16 cellular contexts compared by ENCODE assay signal in genomic region chr1:229913491-229913890, GRCh38.
"Had no signal": no experiment of that assay in that cellular context is flagged by ENCODE, and none has a peak within 500 bp of the region (broad histone marks: within the 10 kb centered on the region; RNA-seq: fewer than 3 reads in every experiment).

No MANE protein-coding gene starts in this region.

- H3K27ac Mint-ChIP-seq: activated CD8-positive, alpha-beta T cell treated with anti-CD3 and anti-CD28 coated beads, Interleukin-2, amount 10 ng/mL, durations not matched to agents 7 days and 5 days; activated naive CD4-positive, alpha-beta T cell treated with anti-CD3 and anti-CD28 coated beads for 36 hours; activated T-cell treated with anti-CD3 and anti-CD28 coated beads, Interleukin-2, amount 50 U/mL, for 24 hours; naive thymus-derived CD4-positive, alpha-beta T cell; stimulated activated naive CD8-positive, alpha-beta T cell treated with anti-CD3 and anti-CD28 coated beads, Interleukin-15, Interleukin-2, amounts not matched to agents 100 ng/mL and 50 ng/mL, for 24 hours had no signal

- H3K27me3 ChIP-seq: body of pancreas, esophagus muscularis mucosa, right atrium auricular region, transverse colon, vagina had no signal

- DNase-seq: activated CD4-positive, alpha-beta T cell treated with anti-CD3 and anti-CD28 coated beads for 4 hours; activated CD8-positive, alpha-beta T cell treated with anti-CD3 and anti-CD28 coated beads, Interleukin-2, amount 10 ng/mL, durations not matched to agents 7 days and 5 days; activated naive CD4-positive, alpha-beta T cell treated with anti-CD3 and anti-CD28 coated beads for 36 hours; activated T-cell treated with anti-CD3 and anti-CD28 coated beads, Interleukin-2, amount 50 U/mL, for 24 hours; body of pancreas; dermis blood vessel endothelial cell; effector memory CD4-positive, alpha-beta T cell; mesenchymal stem cell; mucosa of descending colon; naive thymus-derived CD4-positive, alpha-beta T cell; transverse colon had no signal

- H3K4me1 ChIP-seq: body of pancreas, esophagus muscularis mucosa, prostate gland, right atrium auricular region, transverse colon, vagina had no signal

- ATAC-seq: activated CD8-positive, alpha-beta T cell treated with anti-CD3 and anti-CD28 coated beads, Interleukin-2, amount 10 ng/mL, durations not matched to agents 7 days and 5 days; body of pancreas; mucosa of descending colon; naive thymus-derived CD4-positive, alpha-beta T cell had no signal

- H3K9me3 ChIP-seq: body of pancreas, esophagus muscularis mucosa, mucosa of descending colon, prostate gland, right atrium auricular region, transverse colon, vagina had no signal

- H3K4me3 ChIP-seq: body of pancreas, esophagus muscularis mucosa, mucosa of descending colon, prostate gland, right atrium auricular region, transverse colon, vagina had no signal

- H3K9me3 Mint-ChIP-seq: activated naive CD4-positive, alpha-beta T cell treated with anti-CD3 and anti-CD28 coated beads for 36 hours; activated T-cell treated with anti-CD3 and anti-CD28 coated beads, Interleukin-2, amount 50 U/mL, for 24 hours; stimulated activated naive CD8-positive, alpha-beta T cell treated with anti-CD3 and anti-CD28 coated beads, Interleukin-15, Interleukin-2, amounts not matched to agents 100 ng/mL and 50 ng/mL, for 24 hours had no signal

- H3K4me3 Mint-ChIP-seq: activated CD8-positive, alpha-beta T cell treated with anti-CD3 and anti-CD28 coated beads, Interleukin-2, amount 10 ng/mL, durations not matched to agents 7 days and 5 days; activated naive CD4-positive, alpha-beta T cell treated with anti-CD3 and anti-CD28 coated beads for 36 hours; activated T-cell treated with anti-CD3 and anti-CD28 coated beads, Interleukin-2, amount 50 U/mL, for 24 hours; naive thymus-derived CD4-positive, alpha-beta T cell; stimulated activated naive CD8-positive, alpha-beta T cell treated with anti-CD3 and anti-CD28 coated beads, Interleukin-15, Interleukin-2, amounts not matched to agents 100 ng/mL and 50 ng/mL, for 24 hours had no signal

- H3K36me3 Mint-ChIP-seq: naive thymus-derived CD4-positive, alpha-beta T cell had no signal

- H3K36me3 ChIP-seq: esophagus muscularis mucosa, prostate gland, right atrium auricular region, transverse colon, vagina had no signal
